In genomic region chr9:71793386-71794105, GRCh38 we compare ENCODE assay signal across 9 cellular contexts. TPM values are rescaled to one million over a fixed set of nuclear protein-coding genes. Genes with fewer than 3 reads are reported as not detected.
DNase-seq lines count a peak whose midpoint lies in the region; ATAC-seq and TF ChIP-seq lines count a peak whose summit lies in the region.
"Had no signal": no experiment of that assay in that cellular context is flagged by ENCODE, and none has a peak within 500 bp of the region (broad histone marks: within the 10 kb centered on the region; RNA-seq: fewer than 3 reads in every experiment).

No MANE protein-coding gene starts in this region.

- H3K4me3 ChIP-seq in fibroblast of the aortic adventitia (ENCODE audit: low read depth, low read length) (no peak overlapping the region), coronary artery (no peak overlapping the region)

- TF ChIP-seq POLR2A in GM18505 (IDR thresholded peaks at IDR 0.05; ENCODE audit: borderline replicate concordance, extremely low read depth, insufficient read depth, insufficient read length): no peak

- TF ChIP-seq CTCF in fibroblast of the aortic adventitia (IDR thresholded peaks at IDR 0.05; ENCODE audit: insufficient read depth, low read length): no peak
- TF ChIP-seq CTCF in coronary artery (IDR thresholded peaks at IDR 0.05): no peak

- ATAC-seq in GM19397 (IDR thresholded peaks at IDR 0.05; ENCODE audit: unreplicated experiment): peak; percentile 31
- ATAC-seq in GM18505 (IDR thresholded peaks at IDR 0.05; ENCODE audit: unreplicated experiment): no peak

- H3K27ac ChIP-seq in coronary artery: no peak overlapping the region

- DNase-seq in A172 (ENCODE audit: low spot score) (peak; percentile 60), LoVo (ENCODE audit: low spot score) (peak; percentile 6), fibroblast of the aortic adventitia (ENCODE audit: low read depth) (peak; percentile 62), NCI-H1694 (lab: John Stamatoyannopoulos, UW) (no peak), NCI-H2029 treated with DMSO at 0.1 percent for 48 hours (lab: John Stamatoyannopoulos, UW) (no peak), coronary artery (ENCODE audit: low spot score) (no peak)
- DNase-seq: DMS53 had no signal

RNA-seq across cellular contexts. Expression of gene CEMIP2, which starts 25.2 kb away (rescaled TPM):
- total RNA-seq in A172 (2014; rRNA removed; shearing (Covaris generic)): 11.6 and 12.2 TPM in 2 replicates
- total RNA-seq in fibroblast of the aortic adventitia (ENCODE audit: low replicate concordance): 20.4 and 27.3 TPM in 2 replicates

Comparison
In these comparisons a context has a peak if more than half of its experiments do, and no peak if none do; other contexts are left out.
1. DNase-seq: peak in A172 (single experiment), LoVo (single experiment) and fibroblast of the aortic adventitia (single experiment); none in NCI-H1694 (single experiment), NCI-H2029 treated with DMSO at 0.1 percent for 48 hours (single experiment) and coronary artery (single experiment).